In the genomic region with DNA sequence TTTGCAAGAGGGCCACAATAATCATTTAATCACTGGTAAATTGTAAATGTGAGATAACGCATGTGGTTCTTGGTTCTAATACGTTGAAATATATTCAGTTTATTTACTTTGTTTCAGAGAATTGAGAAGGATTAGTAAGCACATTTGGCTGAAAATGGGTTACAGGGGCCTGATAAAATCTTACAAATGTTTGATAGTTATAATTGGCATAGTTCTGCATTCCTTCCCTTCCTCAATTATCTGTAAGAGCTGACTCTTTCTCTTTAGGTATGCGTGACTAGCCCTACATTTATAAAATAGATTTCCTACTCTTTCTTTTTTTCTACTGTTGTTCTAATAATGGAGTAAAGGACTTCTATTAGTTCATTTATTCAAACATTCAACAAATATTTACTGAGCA, we compare ENCODE assay signal across 35 cellular contexts.
"Had no signal": no experiment of that assay in that cellular context is flagged by ENCODE, and none has a peak within 500 bp of the region (broad histone marks: within the 10 kb centered on the region; RNA-seq: fewer than 3 reads in every experiment).

No MANE protein-coding gene starts in this region.

- DNase-seq: Karpas-422, Kasumi-1, MG63, MM.1S, MV-4-11, NCI-H1048, NCI-H1092, NCI-H1092 treated with DMSO at 0.1 percent for 48 hours, NCI-H1105, NCI-H1105 treated with DMSO at 0.1 percent for 48 hours, NCI-H1417, NCI-H1417 treated with DMSO at 0.1 percent for 48 hours, NCI-H1436, NCI-H1436 treated with DMSO at 0.1 percent for 48 hours, NCI-H146, NCI-H1694, NCI-H1694 treated with DMSO at 0.1 percent for 48 hours, NCI-H187, NCI-H187 treated with DMSO at 0.1 percent for 48 hours, NCI-H1930, NCI-H2029, NCI-H2029 treated with DMSO at 0.1 percent for 48 hours, NCI-H2081, NCI-H2081 treated with DMSO at 0.1 percent for 48 hours, NCI-H2107, NCI-H2171, NCI-H2171 treated with DMSO at 0.1 percent for 48 hours, NCI-H2227 treated with DMSO at 0.1 percent for 48 hours, NCI-H226, NCI-H345, NCI-H446, NCI-H446 treated with DMSO at 0.1 percent for 48 hours, NCI-H510A, NCI-H510A treated with DMSO at 0.1 percent for 48 hours had no signal

- H3K36me3 ChIP-seq: MG63 had no signal

- H3K9ac ChIP-seq: KMS-11 had no signal

- H3K27ac ChIP-seq: KMS-11 had no signal

- H3K9me3 ChIP-seq: MG63 had no signal

- H3K4me2 ChIP-seq: KMS-11 had no signal

- H3K4me3 ChIP-seq: MG63 had no signal

- H3K27me3 ChIP-seq: MG63 had no signal
